32 cellular contexts compared by ENCODE assay signal in genomic region chr3:149462051-149462450, GRCh38. TPM values are rescaled to one million over a fixed set of nuclear protein-coding genes. Genes with fewer than 3 reads are reported as not detected.
"Had no signal": no experiment of that assay in that cellular context is flagged by ENCODE, and none has a peak within 500 bp of the region (broad histone marks: within the 10 kb centered on the region; RNA-seq: fewer than 3 reads in every experiment).

No MANE protein-coding gene starts in this region.

- H3K36me3 Mint-ChIP-seq: activated naive CD8-positive, alpha-beta T cell treated with anti-CD3 and anti-CD28 coated beads for 36 hours; immature natural killer cell; naive B cell had no signal

- H3K36me3 ChIP-seq: adrenal gland, brain microvascular endothelial cell, heart left ventricle, right atrium auricular region, spleen, suprapubic skin, transverse colon had no signal

- H3K27me3 ChIP-seq: adrenal gland, brain microvascular endothelial cell, foreskin keratinocyte, heart left ventricle, right atrium auricular region, spleen, suprapubic skin, transverse colon had no signal

- H3K4me3 ChIP-seq: adrenal gland, heart left ventricle, right atrium auricular region, spleen, suprapubic skin, transverse colon had no signal

- H3K27ac ChIP-seq: adrenal gland, brain microvascular endothelial cell, foreskin keratinocyte, heart left ventricle, right atrium auricular region, spleen, suprapubic skin, transverse colon, VCaP had no signal

- H3K27ac Mint-ChIP-seq: activated naive CD4-positive, alpha-beta T cell treated with anti-CD3 and anti-CD28 coated beads for 36 hours; activated naive CD8-positive, alpha-beta T cell treated with anti-CD3 and anti-CD28 coated beads for 36 hours; activated T-helper 1 cell treated with anti-CD3 and anti-CD28 coated beads, Interleukin-12 subunit alpha, Interleukin-12 subunit beta, Interleukin-2, Interleukin-4 antibody, amounts not matched to agents 30 ng/mL and 10 ng/mL and 1 ng/mL, durations not matched to agents 14 hours and 24 hours and 36 hours; immature natural killer cell; mesothelial cell of epicardium; naive B cell had no signal

- H3K4me3 Mint-ChIP-seq: activated naive CD4-positive, alpha-beta T cell treated with anti-CD3 and anti-CD28 coated beads for 36 hours; activated naive CD8-positive, alpha-beta T cell treated with anti-CD3 and anti-CD28 coated beads for 36 hours; activated T-helper 1 cell treated with anti-CD3 and anti-CD28 coated beads, Interleukin-12 subunit alpha, Interleukin-12 subunit beta, Interleukin-2, Interleukin-4 antibody, amounts not matched to agents 30 ng/mL and 10 ng/mL and 1 ng/mL, durations not matched to agents 14 hours and 24 hours and 36 hours; immature natural killer cell; mesothelial cell of epicardium; naive B cell had no signal

- H3K9me3 ChIP-seq: adrenal gland, heart left ventricle, right atrium auricular region, spleen, suprapubic skin, transverse colon had no signal

- H3K9me3 Mint-ChIP-seq: activated naive CD4-positive, alpha-beta T cell treated with anti-CD3 and anti-CD28 coated beads for 36 hours; activated naive CD8-positive, alpha-beta T cell treated with anti-CD3 and anti-CD28 coated beads for 36 hours; activated T-helper 1 cell treated with anti-CD3 and anti-CD28 coated beads, Interleukin-12 subunit alpha, Interleukin-12 subunit beta, Interleukin-2, Interleukin-4 antibody, amounts not matched to agents 30 ng/mL and 10 ng/mL and 1 ng/mL, durations not matched to agents 14 hours and 24 hours and 36 hours; immature natural killer cell had no signal

- H3K4me1 Mint-ChIP-seq: activated naive CD8-positive, alpha-beta T cell treated with anti-CD3 and anti-CD28 coated beads for 36 hours; naive B cell had no signal

- ATAC-seq: foreskin keratinocyte, heart left ventricle, left colon had no signal

- H3K4me1 ChIP-seq: suprapubic skin, transverse colon had no signal

- DNase-seq: activated CD4-positive, alpha-beta T cell treated with anti-CD3 and anti-CD28 coated beads for 4 hours; activated CD4-positive, alpha-beta T cell treated with anti-CD3 and anti-CD28 coated beads, Interleukin-2, amount 50 U/mL, for 4 hours; activated effector memory CD4-positive, alpha-beta T cell treated with anti-CD3 and anti-CD28 coated beads, Interleukin-2, amount 50 U/mL, for 16 hours; activated naive CD4-positive, alpha-beta T cell treated with anti-CD3 and anti-CD28 coated beads for 36 hours; activated naive CD8-positive, alpha-beta T cell treated with anti-CD3 and anti-CD28 coated beads for 36 hours; adrenal gland; aorta; brain microvascular endothelial cell; cortex of kidney; foreskin keratinocyte; heart left ventricle; hypothalamus; immature natural killer cell; kidney; left colon; mammary epithelial cell; naive B cell; nucleus accumbens; spleen; stimulated activated naive CD4-positive, alpha-beta T cell; transverse colon had no signal

RNA-seq across cellular contexts. Expression of gene TM4SF4, which starts 12.4 kb away (rescaled TPM):
- total RNA-seq: activated naive CD4-positive, alpha-beta T cell treated with anti-CD3 and anti-CD28 coated beads for 36 hours; activated naive CD8-positive, alpha-beta T cell treated with anti-CD3 and anti-CD28 coated beads for 36 hours; activated T-helper 1 cell treated with anti-CD3 and anti-CD28 coated beads, Interleukin-12 subunit alpha, Interleukin-12 subunit beta, Interleukin-2, Interleukin-4 antibody, amounts not matched to agents 30 ng/mL and 10 ng/mL and 1 ng/mL, durations not matched to agents 14 hours and 24 hours and 36 hours; aorta; cardiac septum; cerebellum; endothelial cell of umbilical vein; foreskin keratinocyte; heart left ventricle; mammary epithelial cell; pulmonary artery endothelial cell; right atrium auricular region; spleen; T-helper 1 cell treated with Interleukin-12 subunit alpha and Interleukin-12 subunit beta and Interleukin-4 antibody, amounts not matched to agents 30 ng/mL and 1 ng/mL, for 36 hours; urinary bladder had no signal
